21 cellular contexts compared by ENCODE assay signal in the genomic region with DNA sequence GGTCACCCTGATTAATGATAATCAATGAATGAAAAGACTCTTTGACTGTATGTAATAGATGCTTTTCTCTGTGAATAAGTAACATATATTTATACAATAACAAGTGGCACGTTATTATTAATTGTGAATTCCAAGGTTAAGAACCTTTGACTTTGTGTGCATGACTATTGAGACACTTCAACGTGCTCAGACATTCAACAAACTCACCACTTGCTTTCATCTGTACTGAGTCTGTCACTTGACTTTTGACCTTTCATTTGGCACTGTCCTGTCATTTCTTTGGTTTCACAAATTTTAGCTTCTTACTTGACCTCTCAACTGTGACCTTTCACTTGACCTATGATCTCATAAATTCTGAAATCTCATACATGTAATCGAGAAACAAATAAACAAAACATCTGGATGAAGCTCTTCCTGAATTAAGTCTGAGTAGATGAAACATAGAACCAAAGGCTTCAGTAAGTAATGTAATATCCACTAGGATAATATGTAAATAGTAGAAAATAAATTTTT.
"Had no signal": no experiment of that assay in that cellular context is flagged by ENCODE, and none has a peak within 500 bp of the region (broad histone marks: within the 10 kb centered on the region; RNA-seq: fewer than 3 reads in every experiment).

No MANE protein-coding gene starts in this region.

- H3K36me3 Mint-ChIP-seq: naive B cell; stimulated activated naive B cell treated with anti-CD40 and anti-IgM and Interleukin-4, amounts not matched to agents 10 μg/mL and 1 μg/mL and 100 μg/mL, for 72 hours had no signal

- H3K36me3 ChIP-seq: left ventricle myocardium inferior, thoracic aorta, transverse colon had no signal

- H3K4me3 ChIP-seq: left ventricle myocardium inferior, psoas muscle, skin epidermis, thoracic aorta, transverse colon had no signal

- H3K79me2 ChIP-seq: parathyroid adenoma had no signal

- H3K9ac ChIP-seq: parathyroid adenoma had no signal

- H3K4me1 ChIP-seq: foreskin keratinocyte, parathyroid adenoma, psoas muscle, transverse colon had no signal

- H3K27me3 ChIP-seq: foreskin keratinocyte, transverse colon had no signal

- H3K4me1 Mint-ChIP-seq: immature natural killer cell; naive B cell; stimulated activated naive B cell treated with anti-CD40 and anti-IgM and Interleukin-4, amounts not matched to agents 10 μg/mL and 1 μg/mL and 100 μg/mL, for 72 hours; stimulated activated naive CD8-positive, alpha-beta T cell treated with anti-CD3 and anti-CD28 coated beads, Interleukin-15, amount 100 ng/mL, for 72 hours had no signal

- DNase-seq: dermis blood vessel endothelial cell; endodermal cell; erythroblast; foreskin keratinocyte; immature natural killer cell; left ventricle myocardium inferior; mesendoderm; naive B cell; occipital lobe; psoas muscle; retina; stimulated activated CD4-positive, alpha-beta T cell treated with anti-CD3 and anti-CD28 coated beads, Interleukin-2, amount 100 ng/mL, for 24 hours; stimulated activated CD4-positive, alpha-beta T cell treated with anti-CD3 and anti-CD28 coated beads, Interleukin-4, amount 100 ng/mL, for 4 hours; stimulated activated naive B cell treated with anti-CD40 and anti-IgM and Interleukin-4, amounts not matched to agents 10 μg/mL and 1 μg/mL and 100 μg/mL, for 72 hours; stimulated activated naive CD8-positive, alpha-beta T cell treated with anti-CD3 and anti-CD28 coated beads, Interleukin-15, amount 100 ng/mL, for 72 hours; transverse colon had no signal

- H3K27ac Mint-ChIP-seq: endodermal cell; immature natural killer cell; naive B cell; stimulated activated naive B cell treated with anti-CD40 and anti-IgM and Interleukin-4, amounts not matched to agents 10 μg/mL and 1 μg/mL and 100 μg/mL, for 72 hours; stimulated activated naive CD8-positive, alpha-beta T cell treated with anti-CD3 and anti-CD28 coated beads, Interleukin-15, amount 100 ng/mL, for 72 hours had no signal

- H2AFZ ChIP-seq: parathyroid adenoma had no signal

- H3K9me3 Mint-ChIP-seq: endodermal cell; nephron; stimulated activated naive B cell treated with anti-CD40 and anti-IgM and Interleukin-4, amounts not matched to agents 10 μg/mL and 1 μg/mL and 100 μg/mL, for 72 hours; stimulated activated naive CD8-positive, alpha-beta T cell treated with anti-CD3 and anti-CD28 coated beads, Interleukin-15, amount 100 ng/mL, for 72 hours had no signal

- H3K27ac ChIP-seq: foreskin keratinocyte, left ventricle myocardium inferior, parathyroid adenoma, psoas muscle, skin epidermis, thoracic aorta, transverse colon had no signal

- ATAC-seq: foreskin keratinocyte; psoas muscle; sciatic nerve; stimulated activated naive B cell treated with anti-CD40 and anti-IgM and Interleukin-4, amounts not matched to agents 10 μg/mL and 1 μg/mL and 100 μg/mL, for 72 hours; stimulated activated naive CD8-positive, alpha-beta T cell treated with anti-CD3 and anti-CD28 coated beads, Interleukin-15, amount 100 ng/mL, for 72 hours had no signal

- H3K4me3 Mint-ChIP-seq: endodermal cell; immature natural killer cell; naive B cell; nephron; stimulated activated naive B cell treated with anti-CD40 and anti-IgM and Interleukin-4, amounts not matched to agents 10 μg/mL and 1 μg/mL and 100 μg/mL, for 72 hours; stimulated activated naive CD8-positive, alpha-beta T cell treated with anti-CD3 and anti-CD28 coated beads, Interleukin-15, amount 100 ng/mL, for 72 hours had no signal

- H3K9me3 ChIP-seq: left ventricle myocardium inferior, psoas muscle, thoracic aorta, transverse colon had no signal
